Comparison of ENCODE assay signal across 24 cellular contexts in the genomic region with DNA sequence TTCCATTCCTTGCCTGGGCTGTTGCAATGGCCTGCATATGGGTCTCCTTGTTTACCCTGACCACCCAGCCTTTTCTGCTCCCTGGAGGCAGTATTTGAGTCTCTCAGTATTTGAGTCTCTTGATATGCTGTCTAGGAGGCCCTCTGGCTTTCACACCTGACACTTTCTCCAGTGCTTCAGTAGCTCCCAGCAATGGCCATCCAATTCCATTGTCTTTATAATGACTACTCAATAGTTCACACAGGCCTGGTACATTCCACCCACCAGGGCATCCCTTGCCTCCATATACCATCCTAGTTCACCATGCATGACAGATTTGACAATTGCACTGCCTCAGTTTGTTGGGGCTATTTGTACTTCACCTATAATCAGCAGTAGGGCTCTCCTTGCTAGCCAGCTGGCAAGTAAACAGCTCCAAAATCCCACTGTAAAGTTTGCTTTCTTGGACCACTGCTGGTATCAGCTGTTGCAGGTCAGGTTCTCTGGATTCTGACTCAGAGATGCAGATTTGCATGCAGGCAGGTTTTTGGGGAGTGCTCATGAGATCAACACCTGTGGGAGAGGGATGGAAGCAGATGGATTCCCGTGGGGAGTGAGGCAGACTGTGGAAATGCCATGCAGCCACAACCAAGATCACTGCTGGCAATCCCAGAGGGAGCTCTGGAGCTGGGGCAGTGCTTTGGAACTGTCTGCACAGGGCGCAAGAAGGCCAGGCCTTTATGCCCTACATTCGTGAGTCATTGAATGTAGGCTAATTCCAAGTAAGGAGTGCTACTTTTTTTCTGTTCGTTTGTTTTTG. TPM values are rescaled to one million over a fixed set of nuclear protein-coding genes. Genes with fewer than 3 reads are reported as not detected.
"Had no signal": no experiment of that assay in that cellular context is flagged by ENCODE, and none has a peak within 500 bp of the region (broad histone marks: within the 10 kb centered on the region; RNA-seq: fewer than 3 reads in every experiment).

No MANE protein-coding gene starts in this region.

- H3K4me3 Mint-ChIP-seq: activated B cell treated with CpG ODN at 0.5 μM for 24 hours; activated CD4-positive, alpha-beta memory T cell treated with anti-CD3 and anti-CD28 coated beads for 36 hours; activated CD4-positive, alpha-beta T cell treated with anti-CD3 and anti-CD28 coated beads for 36 hours; activated naive CD4-positive, alpha-beta T cell treated with anti-CD3 and anti-CD28 coated beads, Interleukin-2, amount 10 ng/mL, durations not matched to agents 7 days and 5 days; naive thymus-derived CD8-positive, alpha-beta T cell; neural progenitor cell; stimulated activated naive B cell treated with anti-CD40 and anti-IgM and Interleukin-4, amounts not matched to agents 10 μg/mL and 1 μg/mL and 100 μg/mL, for 72 hours had no signal

- H2AFZ ChIP-seq: neural progenitor cell had no signal

- H3K9ac ChIP-seq: neural progenitor cell had no signal

- H3K27ac ChIP-seq: body of pancreas, neural progenitor cell, vagina had no signal

- H3K9me3 ChIP-seq: body of pancreas, vagina had no signal

- H3K4me2 ChIP-seq: neural progenitor cell, smooth muscle cell had no signal

- H3K27me3 ChIP-seq: body of pancreas, neural progenitor cell, vagina had no signal

- H3K36me3 Mint-ChIP-seq: activated CD4-positive, alpha-beta memory T cell treated with anti-CD3 and anti-CD28 coated beads for 36 hours; activated naive CD4-positive, alpha-beta T cell treated with anti-CD3 and anti-CD28 coated beads, Interleukin-2, amount 10 ng/mL, durations not matched to agents 7 days and 5 days; naive thymus-derived CD8-positive, alpha-beta T cell; neural progenitor cell; stimulated activated naive B cell treated with anti-CD40 and anti-IgM and Interleukin-4, amounts not matched to agents 10 μg/mL and 1 μg/mL and 100 μg/mL, for 72 hours had no signal

- H3K27ac Mint-ChIP-seq: activated B cell treated with CpG ODN at 0.5 μM for 24 hours; activated CD4-positive, alpha-beta memory T cell treated with anti-CD3 and anti-CD28 coated beads for 36 hours; activated CD4-positive, alpha-beta T cell treated with anti-CD3 and anti-CD28 coated beads for 36 hours; activated naive CD4-positive, alpha-beta T cell treated with anti-CD3 and anti-CD28 coated beads, Interleukin-2, amount 10 ng/mL, durations not matched to agents 7 days and 5 days; naive thymus-derived CD8-positive, alpha-beta T cell; neural progenitor cell; stimulated activated naive B cell treated with anti-CD40 and anti-IgM and Interleukin-4, amounts not matched to agents 10 μg/mL and 1 μg/mL and 100 μg/mL, for 72 hours had no signal

- H3K4me1 ChIP-seq: body of pancreas, vagina had no signal

- DNase-seq: activated B cell treated with CpG ODN at 0.5 μM for 24 hours; activated CD4-positive, alpha-beta memory T cell treated with anti-CD3 and anti-CD28 coated beads for 36 hours; activated CD4-positive, alpha-beta T cell treated with anti-CD3 and anti-CD28 coated beads for 36 hours; activated effector memory CD4-positive, alpha-beta T cell treated with anti-CD3 and anti-CD28 coated beads, Interleukin-2, amount 50 U/mL, for 16 hours; activated naive CD4-positive, alpha-beta T cell treated with anti-CD3 and anti-CD28 coated beads, Interleukin-2, amount 10 ng/mL, durations not matched to agents 7 days and 5 days; anterior cingulate cortex; body of pancreas; foreskin fibroblast; kidney; naive thymus-derived CD8-positive, alpha-beta T cell; posterior cingulate gyrus; stimulated activated CD4-positive, alpha-beta T cell treated with anti-CD3 and anti-CD28 coated beads, Interleukin-15, amount 100 ng/mL, for 24 hours; stimulated activated CD8-positive, alpha-beta memory T cell treated with anti-CD3 and anti-CD28 coated beads, Interleukin-4, amount 100 ng/mL, for 48 hours; stimulated activated naive B cell treated with anti-CD40 and anti-IgM and Interleukin-4, amounts not matched to agents 10 μg/mL and 1 μg/mL and 100 μg/mL, for 72 hours; T-helper 1 cell; trophoblast cell had no signal

- H3K36me3 ChIP-seq: neural progenitor cell, vagina had no signal

- ATAC-seq: activated CD4-positive, alpha-beta T cell treated with anti-CD3 and anti-CD28 coated beads for 36 hours; body of pancreas; left lobe of liver; naive thymus-derived CD8-positive, alpha-beta T cell; sciatic nerve; stimulated activated naive B cell treated with anti-CD40 and anti-IgM and Interleukin-4, amounts not matched to agents 10 μg/mL and 1 μg/mL and 100 μg/mL, for 72 hours had no signal

- H3K27me3 Mint-ChIP-seq: activated B cell treated with CpG ODN at 0.5 μM for 24 hours; activated CD4-positive, alpha-beta memory T cell treated with anti-CD3 and anti-CD28 coated beads for 36 hours; activated CD4-positive, alpha-beta T cell treated with anti-CD3 and anti-CD28 coated beads for 36 hours; naive thymus-derived CD8-positive, alpha-beta T cell had no signal

- H3K9me3 Mint-ChIP-seq: activated B cell treated with CpG ODN at 0.5 μM for 24 hours; activated CD4-positive, alpha-beta memory T cell treated with anti-CD3 and anti-CD28 coated beads for 36 hours; neural progenitor cell; stimulated activated naive B cell treated with anti-CD40 and anti-IgM and Interleukin-4, amounts not matched to agents 10 μg/mL and 1 μg/mL and 100 μg/mL, for 72 hours had no signal

- H3K4me3 ChIP-seq: body of pancreas, lung, neural progenitor cell, smooth muscle cell, vagina had no signal

RNA-seq across cellular contexts. Expression of a gene that starts 19.1 kb away (rescaled TPM):
- total RNA-seq: body of pancreas; fibroblast of lung; left lobe of liver; naive thymus-derived CD8-positive, alpha-beta T cell; temporal lobe; vagina had no signal
- polyA plus RNA-seq: naive thymus-derived CD8-positive, alpha-beta T cell had no signal
